In the genomic region with DNA sequence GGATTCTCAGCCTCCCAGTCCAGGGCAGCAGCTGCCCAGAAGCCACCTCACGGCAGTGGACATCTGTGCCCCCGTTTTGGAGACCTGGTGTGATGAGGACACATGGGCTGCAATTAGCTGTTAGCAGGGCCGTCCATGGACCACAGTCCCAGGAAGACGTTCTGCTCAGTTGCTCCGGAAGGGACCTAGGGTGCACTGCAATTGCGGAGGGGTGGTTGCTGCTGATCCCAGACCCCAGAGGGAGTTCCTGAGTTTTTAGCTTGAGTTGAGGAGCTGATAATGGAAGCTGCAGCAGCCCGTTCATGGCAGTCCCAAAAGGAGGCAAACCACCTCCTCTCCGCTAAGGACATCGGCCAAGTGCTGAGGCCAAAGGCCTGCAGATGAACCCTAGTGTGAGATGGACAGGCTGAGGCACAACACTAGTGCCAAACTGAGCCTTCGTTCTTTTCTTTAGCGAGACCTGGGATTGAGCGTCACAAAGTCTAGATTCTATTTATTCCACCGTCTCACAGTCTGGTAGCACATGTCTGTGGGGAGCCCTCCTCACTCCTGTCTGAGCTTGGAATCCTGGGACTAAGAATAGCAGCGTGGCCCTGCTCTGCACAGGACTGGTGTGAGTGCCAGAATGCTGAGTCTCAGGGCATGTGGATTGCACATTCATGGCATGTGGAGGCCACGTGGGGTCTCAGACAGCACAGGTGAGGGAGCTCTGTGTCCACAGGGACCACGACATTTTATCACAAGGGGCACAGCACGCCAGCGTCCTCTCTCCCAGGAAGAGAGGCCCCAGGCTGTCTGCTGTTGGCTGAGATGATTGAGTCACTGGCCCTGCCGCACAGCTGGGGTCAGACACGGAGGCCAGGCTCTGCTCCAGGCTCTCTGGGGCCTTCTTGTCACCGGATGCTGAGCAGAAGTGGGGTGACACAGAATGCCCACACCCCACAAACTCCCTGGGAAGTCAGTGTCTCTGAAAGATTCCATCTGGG, we compare ENCODE assay signal across 10 cellular contexts.
A peak's percentile ranks its signal among the peaks of the same experiment; 100 is the strongest.
DNase-seq lines count a peak whose midpoint lies in the region; ATAC-seq and TF ChIP-seq lines count a peak whose summit lies in the region.
"Had no signal": no experiment of that assay in that cellular context is flagged by ENCODE, and none has a peak within 500 bp of the region (broad histone marks: within the 10 kb centered on the region; RNA-seq: fewer than 3 reads in every experiment).

No MANE protein-coding gene starts in this region.

- peaks cover 4 to 11% (median 9%) of the 10 kb centered on the region in 3 donors for H3K27me3 Mint-ChIP-seq in immature natural killer cell (ENCODE audit: low read depth in 3 of 3)

- in situ Hi-C loops in gastrocnemius medialis (cut with MboI; ENCODE audit: low sequenced_read_pairs in 4 of 4), result no loop called here

- H3K9me3 ChIP-seq in WERI-Rb-1 (ENCODE audit: severe bottlenecking) (peaks cover 16% of the 10 kb centered on the region), gastrocnemius medialis (no peaks in the 10 kb centered on the region)
- H3K9me3 ChIP-seq: ascending aorta had no signal

- peak in 1 of 2 donors; percentile 36 for TF ChIP-seq POLR2A in gastrocnemius medialis (IDR thresholded peaks at IDR 0.05)

- intact Hi-C loops in gastrocnemius medialis (cut with DNase I; ENCODE audit: low total_unique reads), result loop anchor here (1.0 to 5.0 kb wide), 4 partner anchors 67 to 395 kb away; no protein-coding TSS in a partner anchor

- peak overlapping the region; percentile 70 to 91 (median 86) for H3K27ac Mint-ChIP-seq in immature natural killer cell

- TF ChIP-seq CTCF in WERI-Rb-1 (IDR thresholded peaks at IDR 0.05; ENCODE audit: low read depth, low read length) (no peak), gastrocnemius medialis (IDR thresholded peaks at IDR 0.05 in 4 of 5, conservative IDR thresholded peaks at IDR 0.05 in 1 of 5) (no peak)

- H3K27me3 ChIP-seq in H7 (ENCODE audit: control insufficient read depth, insufficient read depth, low read length) (no peaks in the 10 kb centered on the region), WERI-Rb-1 (ENCODE audit: insufficient read depth, low read depth, severe bottlenecking) (no peaks in the 10 kb centered on the region), gastrocnemius medialis (no peaks in the 10 kb centered on the region)
- H3K27me3 ChIP-seq: ascending aorta had no signal

- H3K4me3 Mint-ChIP-seq in immature natural killer cell, result peak overlapping the region; percentile 57 to 89 (median 83)

- H3K4me1 Mint-ChIP-seq in immature natural killer cell, result peaks cover 81 to 83% of the 10 kb centered on the region in 2 donors

- H3K9me3 Mint-ChIP-seq in immature natural killer cell, result no peaks in the 10 kb centered on the region

- H3K4me3 ChIP-seq in H7 (ENCODE audit: insufficient read depth, low read depth, low read length) (no peak overlapping the region), WERI-Rb-1 (ENCODE audit: low read depth, low read length) (no peak overlapping the region), gastrocnemius medialis (no peak overlapping the region)
- H3K4me3 ChIP-seq: ascending aorta had no signal

- DNase-seq in H7, result peak; percentile 35
- DNase-seq in WERI-Rb-1, result no peak
- DNase-seq in immature natural killer cell, result no peak
- DNase-seq in gastrocnemius medialis, result peak; percentile 82 to 91
- no peak for DNase-seq in activated CD4-positive, CD25-positive, alpha-beta regulatory T cell treated with anti-CD3 and anti-CD28 coated beads, Interleukin-2, amount 50 U/mL, for 72 hours
- no peak for DNase-seq in NCI-H510A (lab: John Stamatoyannopoulos, UW)
- no peak for DNase-seq in stimulated activated naive CD4-positive, alpha-beta T cell treated with Interleukin-2 at 50 U/mL for 16 hours (lab: John Stamatoyannopoulos, UW)
- DNase-seq: hippocampal formation, NCI-H345 had no signal

- peaks cover 30 to 45% of the 10 kb centered on the region in 2 donors for H3K4me1 ChIP-seq in gastrocnemius medialis
- H3K4me1 ChIP-seq: ascending aorta had no signal

- H3K27ac ChIP-seq in WERI-Rb-1 (peak overlapping the region; percentile 53), gastrocnemius medialis (peak overlapping the region; percentile 84 to 97 (median 92))
- H3K27ac ChIP-seq: ascending aorta had no signal

- peaks cover 0 to 21% (median 4%) of the 10 kb centered on the region in 3 donors for H3K36me3 Mint-ChIP-seq in immature natural killer cell

- peak; percentile 72 to 76 for ATAC-seq in gastrocnemius medialis

- no peaks in the 10 kb centered on the region for H3K36me3 ChIP-seq in H7 (replicated peaks; ENCODE audit: control insufficient read depth, insufficient read depth, low read length)
- H3K36me3 ChIP-seq in WERI-Rb-1, result no peaks in the 10 kb centered on the region
- no peaks in the 10 kb centered on the region for H3K36me3 ChIP-seq in gastrocnemius medialis
- H3K36me3 ChIP-seq: ascending aorta had no signal

Comparison
In these comparisons a context has a peak if more than half of its experiments do, and no peak if none do; other contexts are left out.
1. DNase-seq: peak in H7 (single experiment) and gastrocnemius medialis (2 of 2); none in WERI-Rb-1 (single experiment), immature natural killer cell (0 of 3), activated CD4-positive, CD25-positive, alpha-beta regulatory T cell treated with anti-CD3 and anti-CD28 coated beads, Interleukin-2, amount 50 U/mL, for 72 hours (single experiment), NCI-H510A (single experiment) and stimulated activated naive CD4-positive, alpha-beta T cell treated with Interleukin-2 at 50 U/mL for 16 hours (single experiment).